In the genomic region with DNA sequence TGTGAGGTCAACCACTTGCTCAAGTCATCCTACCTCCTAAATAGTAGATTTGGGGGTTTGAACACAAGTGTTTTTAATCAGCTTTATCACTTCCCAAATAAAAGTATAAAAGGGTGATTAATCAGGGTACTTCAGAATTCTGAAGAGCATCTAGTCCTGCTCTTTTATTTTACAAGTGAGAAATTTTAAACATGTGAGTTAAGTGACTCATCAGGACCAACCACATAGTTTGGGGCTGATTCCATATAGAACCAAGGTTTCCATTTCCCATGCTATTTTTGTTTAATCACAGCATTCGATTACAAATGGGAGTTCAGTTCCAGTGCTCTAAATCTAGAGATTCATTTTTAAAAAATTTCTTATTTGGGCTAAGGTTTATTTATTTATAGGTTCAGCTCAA, we compare ENCODE assay signal across 25 cellular contexts.
"Had no signal": no experiment of that assay in that cellular context is flagged by ENCODE, and none has a peak within 500 bp of the region (broad histone marks: within the 10 kb centered on the region; RNA-seq: fewer than 3 reads in every experiment).

No MANE protein-coding gene starts in this region.

- DNase-seq: hypothalamus; immature natural killer cell; islet precursor cell; left ventricle myocardium inferior; mesendoderm; naive B cell; natural killer cell; nephron progenitor cell; occipital lobe; ovary; right lobe of liver; stimulated activated CD4-positive, alpha-beta T cell treated with anti-CD3 and anti-CD28 coated beads, Interleukin-2, amount 100 ng/mL, for 24 hours; stimulated activated CD4-positive, alpha-beta T cell treated with anti-CD3 and anti-CD28 coated beads, Interleukin-4, amount 100 ng/mL, for 1 hour; stimulated activated naive CD4-positive, alpha-beta T cell; uterus had no signal

- H3K4me3 ChIP-seq: left ventricle myocardium inferior, lung, neural progenitor cell, ovary, right atrium auricular region, right lobe of liver, smooth muscle cell, tibial nerve, uterus had no signal

- H3K27ac ChIP-seq: left ventricle myocardium inferior, neural progenitor cell, neutrophil, ovary, right atrium auricular region, right lobe of liver, tibial nerve, uterus had no signal

- H3K4me2 ChIP-seq: neural progenitor cell, smooth muscle cell had no signal

- H3K36me3 ChIP-seq: left ventricle myocardium inferior, neutrophil, ovary, right atrium auricular region, right lobe of liver, tibial nerve, uterus had no signal

- H3K4me3 Mint-ChIP-seq: immature natural killer cell; mesothelial cell of epicardium; naive B cell; natural killer cell; nephron progenitor cell; neural progenitor cell; stimulated activated naive CD8-positive, alpha-beta T cell treated with anti-CD3 and anti-CD28 coated beads, Interleukin-15, Interleukin-2, amounts not matched to agents 100 ng/mL and 50 ng/mL, for 24 hours; type B pancreatic cell had no signal

- H3K27ac Mint-ChIP-seq: immature natural killer cell; mesothelial cell of epicardium; naive B cell; natural killer cell; nephron progenitor cell; neural progenitor cell; progenitor cell of endocrine pancreas; stimulated activated naive CD8-positive, alpha-beta T cell treated with anti-CD3 and anti-CD28 coated beads, Interleukin-15, Interleukin-2, amounts not matched to agents 100 ng/mL and 50 ng/mL, for 24 hours; type B pancreatic cell had no signal

- H3K4me1 ChIP-seq: left ventricle myocardium inferior, neural progenitor cell, right atrium auricular region, right lobe of liver, tibial nerve, uterus had no signal

- H3K27me3 Mint-ChIP-seq: naive B cell; progenitor cell of endocrine pancreas; stimulated activated naive CD8-positive, alpha-beta T cell treated with anti-CD3 and anti-CD28 coated beads, Interleukin-15, Interleukin-2, amounts not matched to agents 100 ng/mL and 50 ng/mL, for 24 hours; type B pancreatic cell had no signal

- H3K9ac ChIP-seq: neural progenitor cell had no signal

- H3K36me3 Mint-ChIP-seq: naive B cell, neural progenitor cell, type B pancreatic cell had no signal

- H3K9me3 ChIP-seq: neutrophil, ovary, right lobe of liver, uterus had no signal

- ATAC-seq: natural killer cell, right lobe of liver had no signal

- H3K27me3 ChIP-seq: neural progenitor cell, neutrophil, ovary, right atrium auricular region, tibial nerve, uterus had no signal

- H2AFZ ChIP-seq: neural progenitor cell had no signal

- H3K4me1 Mint-ChIP-seq: immature natural killer cell, naive B cell, natural killer cell, nephron progenitor cell, neural progenitor cell had no signal
